ENCODE assay signal across 14 cellular contexts in the genomic region with DNA sequence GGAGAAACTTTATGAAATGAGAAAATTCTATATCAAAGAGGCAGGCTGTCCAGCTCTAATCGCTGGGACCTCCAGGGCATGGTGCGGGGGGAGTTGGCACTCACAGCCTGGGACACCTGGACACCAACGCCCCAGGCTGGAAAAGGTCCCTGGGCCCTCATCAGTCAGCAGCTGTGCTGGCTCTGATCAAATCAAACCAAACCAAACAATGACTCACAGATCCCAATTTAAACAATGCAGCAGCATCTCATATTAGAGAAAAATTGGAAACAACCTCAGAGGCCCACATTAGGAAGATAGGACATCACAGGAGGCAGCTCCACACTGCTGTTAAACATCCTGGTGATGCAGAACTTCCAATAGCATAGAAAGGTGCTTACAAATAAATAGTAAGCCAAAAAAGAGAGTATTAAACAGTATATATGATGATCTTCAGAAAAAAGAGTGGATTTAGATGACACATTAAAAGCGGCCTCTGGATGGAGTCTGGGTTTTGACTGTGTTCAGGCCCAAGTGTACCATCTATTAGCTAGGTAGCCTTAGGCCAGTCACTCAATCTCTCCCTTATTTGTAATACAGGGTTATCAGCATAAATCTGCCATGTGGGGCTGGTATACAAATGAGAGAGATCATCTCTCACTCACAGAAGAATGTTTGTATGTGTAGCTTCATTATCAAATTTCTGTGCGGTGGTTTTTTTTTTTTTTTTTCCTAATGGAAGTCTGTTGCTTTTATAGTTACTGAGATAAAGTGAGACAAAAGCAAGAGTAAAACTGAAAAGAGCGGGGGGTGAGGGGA. TPM values are rescaled to one million over a fixed set of nuclear protein-coding genes. Genes with fewer than 3 reads are reported as not detected.
A peak's percentile ranks its signal among the peaks of the same experiment; 100 is the strongest.
DNase-seq lines count a peak whose midpoint lies in the region; ATAC-seq and TF ChIP-seq lines count a peak whose summit lies in the region.
"Had no signal": no experiment of that assay in that cellular context is flagged by ENCODE, and none has a peak within 500 bp of the region (broad histone marks: within the 10 kb centered on the region; RNA-seq: fewer than 3 reads in every experiment).

No MANE protein-coding gene starts in this region.

- ATAC-seq in Right ventricle myocardium inferior (peak; percentile 32), gastroesophageal sphincter (no peak), HG03175 (IDR thresholded peaks at IDR 0.05; ENCODE audit: unreplicated experiment) (no peak), GM18519 (IDR thresholded peaks at IDR 0.05; ENCODE audit: low FRiP score, unreplicated experiment) (no peak)
- ATAC-seq: activated T-cell treated with anti-CD3 and anti-CD28 coated beads, Interleukin-2, amount 50 U/mL, for 4 hours had no signal

- H3K36me3 ChIP-seq in right atrium auricular region (no peaks in the 10 kb centered on the region), SJCRH30 (no peaks in the 10 kb centered on the region), gastroesophageal sphincter (no peaks in the 10 kb centered on the region), vagina (no peaks in the 10 kb centered on the region), prostate gland (no peaks in the 10 kb centered on the region)
- H3K36me3 ChIP-seq: brain microvascular endothelial cell, Peyer's patch had no signal

- H3K4me3 ChIP-seq in right atrium auricular region, result no peak overlapping the region
- no peak overlapping the region for H3K4me3 ChIP-seq in SJCRH30
- H3K4me3 ChIP-seq in gastroesophageal sphincter, result no peak overlapping the region
- H3K4me3 ChIP-seq in vagina, result no peak overlapping the region
- no peak overlapping the region for H3K4me3 ChIP-seq in prostate gland
- H3K4me3 ChIP-seq: lung, Peyer's patch had no signal

- WGBS in gastroesophageal sphincter (ENCODE audit: low coverage in 1 of 2), 2 donors, result 28 to 80% methylated on average over 3 to 5 of the region's 6 CpGs
- WGBS in prostate gland, result 26% methylated on average over 6 of the region's 6 CpGs

- intact Hi-C loops in Right ventricle myocardium inferior (cut with DNase I), result no loop called here
- intact Hi-C loops in vagina (cut with DNase I), result no loop called here
- intact Hi-C loops in prostate gland (cut with DNase I), result no loop called here

- TF ChIP-seq CTCF in right atrium auricular region (IDR thresholded peaks at IDR 0.05) (no peak), gastroesophageal sphincter (IDR thresholded peaks at IDR 0.05) (no peak), vagina (IDR thresholded peaks at IDR 0.05) (no peak), prostate gland (IDR thresholded peaks at IDR 0.05) (no peak)

- H3K9me3 ChIP-seq in right atrium auricular region (no peaks in the 10 kb centered on the region), SJCRH30 (replicated peaks) (no peaks in the 10 kb centered on the region), gastroesophageal sphincter (no peaks in the 10 kb centered on the region), vagina (no peaks in the 10 kb centered on the region), prostate gland (no peaks in the 10 kb centered on the region)
- H3K9me3 ChIP-seq: Peyer's patch had no signal

- TF ChIP-seq POLR2A in gastroesophageal sphincter (IDR thresholded peaks at IDR 0.05) (no peak), vagina (IDR thresholded peaks at IDR 0.05) (no peak), prostate gland (IDR thresholded peaks at IDR 0.05) (no peak)

- H3K27me3 ChIP-seq in right atrium auricular region, result no peaks in the 10 kb centered on the region
- H3K27me3 ChIP-seq in SJCRH30, result no peaks in the 10 kb centered on the region; the same call in none of the 2 replicates
- no peaks in the 10 kb centered on the region for H3K27me3 ChIP-seq in gastroesophageal sphincter
- no peaks in the 10 kb centered on the region for H3K27me3 ChIP-seq in vagina
- no peaks in the 10 kb centered on the region for H3K27me3 ChIP-seq in prostate gland (replicated peaks; ENCODE audit: insufficient read depth)
- H3K27me3 ChIP-seq: brain microvascular endothelial cell, Peyer's patch had no signal

- DNase-seq in Right ventricle myocardium inferior (ENCODE audit: missing footprints) (no peak), right atrium auricular region (ENCODE audit: low spot score) (no peak), SJCRH30 (peak; percentile 27 to 44), vagina (ENCODE audit: extremely low spot score in 2 of 2) (no peak), prostate gland (ENCODE audit: low spot score) (no peak)
- DNase-seq: activated T-cell treated with anti-CD3 and anti-CD28 coated beads, Interleukin-2, amount 50 U/mL, for 4 hours; brain microvascular endothelial cell; H9; Peyer's patch; posterior cingulate gyrus had no signal

- peaks cover 0 to 36% of the 10 kb centered on the region in 2 donors for H3K4me1 ChIP-seq in right atrium auricular region
- no peaks in the 10 kb centered on the region for H3K4me1 ChIP-seq in SJCRH30
- peaks cover 0 to 33% (median 22%) of the 10 kb centered on the region in 3 donors for H3K4me1 ChIP-seq in gastroesophageal sphincter
- H3K4me1 ChIP-seq in vagina, result peaks cover 37% of the 10 kb centered on the region
- H3K4me1 ChIP-seq in prostate gland (replicated peaks), result peaks cover 24% of the 10 kb centered on the region

- no peak overlapping the region for H3K27ac ChIP-seq in right atrium auricular region
- no peak overlapping the region for H3K27ac ChIP-seq in SJCRH30
- H3K27ac ChIP-seq in gastroesophageal sphincter, result peak overlapping the region in 3 of 4 donors; percentile 17 to 51 (median 31)
- peak overlapping the region; percentile 22 for H3K27ac ChIP-seq in vagina
- no peak overlapping the region for H3K27ac ChIP-seq in prostate gland
- H3K27ac ChIP-seq: brain microvascular endothelial cell had no signal

- no peak for TF ChIP-seq EP300 in gastroesophageal sphincter (IDR thresholded peaks at IDR 0.05)

RNA-seq across cellular contexts. Expression of a gene that starts 12.9 kb away (rescaled TPM):
- total RNA-seq in Right ventricle myocardium inferior (9.6 TPM), right atrium auricular region (1 to 10 TPM; 3.5 to 5.8 TPM), gastroesophageal sphincter (1 to 10 TPM; 3.1 to 6.5 (median 4.3) TPM), vagina (7.9 TPM), prostate gland (10 to 100 TPM in 1 of 2 donors, 1 to 10 TPM in 1; 9.8 to 15.3 TPM)
- total RNA-seq in SJCRH30 (2014; rRNA removed; shearing (Covaris generic)), result 0.08 TPM in 1 of 2 replicates, not detected in the other

Comparison
In these comparisons a context has a peak if more than half of its experiments do, and no peak if none do; other contexts are left out.
1. DNase-seq: peak in SJCRH30 (2 of 2); none in Right ventricle myocardium inferior (single experiment), right atrium auricular region (single experiment), vagina (0 of 2) and prostate gland (single experiment).
2. H3K27ac ChIP-seq: peak in gastroesophageal sphincter (3 of 4) and vagina (single experiment); none in right atrium auricular region (0 of 2), SJCRH30 (single experiment) and prostate gland (0 of 2).